Comparison of ENCODE assay signal across 12 cellular contexts in genomic region chr3:57752307-57752706, GRCh38. TPM values are rescaled to one million over a fixed set of nuclear protein-coding genes. Genes with fewer than 3 reads are reported as not detected.
DNase-seq lines count a peak whose midpoint lies in the region; ATAC-seq, FAIRE-seq and TF ChIP-seq lines count a peak whose summit lies in the region.
"Had no signal": no experiment of that assay in that cellular context is flagged by ENCODE, and none has a peak within 500 bp of the region (broad histone marks: within the 10 kb centered on the region; RNA-seq: fewer than 3 reads in every experiment).

No MANE protein-coding gene starts in this region.

- no peaks in the 10 kb centered on the region for H3K9me3 Mint-ChIP-seq in Calu3 (ENCODE audit: low read depth, unreplicated experiment)
- H3K9me3 Mint-ChIP-seq in activated T-helper 2 cell treated with anti-CD3 and anti-CD28 coated beads, Interferon-gamma antibody, Interleukin-2, Interleukin-4, amounts not matched to agents 10 μg/mL and 5 μg/mL and 100 μg/mL, durations not matched to agents 14 hours and 24 hours and 36 hours: no peaks in the 10 kb centered on the region
- H3K9me3 Mint-ChIP-seq: natural killer cell had no signal

- FAIRE-seq in GM12892 (lab: Jason Lieb, UNC): no peak

- peak; percentile 75 for DNase-seq in Calu3
- peak; percentile 92 for DNase-seq in PC-3
- DNase-seq in dermis blood vessel endothelial cell: peak; percentile 53
- no peak for DNase-seq in GM12892 (ENCODE audit: insufficient read length)
- DNase-seq in caudate nucleus (lab: John Stamatoyannopoulos, UW): no peak
- no peak for DNase-seq in HUDEP-2 (lab: John Stamatoyannopoulos, UW; ENCODE audit: unreplicated experiment in 76 of 76)
- DNase-seq in activated T-helper 2 cell treated with anti-CD3 and anti-CD28 coated beads, Interferon-gamma antibody, Interleukin-2, Interleukin-4, amounts not matched to agents 10 μg/mL and 5 μg/mL and 100 μg/mL, durations not matched to agents 14 hours and 24 hours and 36 hours (ENCODE audit: low spot score): no peak
- DNase-seq: effector memory CD4-positive, alpha-beta T cell; Kasumi-1; natural killer cell; NCI-H2171 had no signal

- peaks cover 18% of the 10 kb centered on the region for H3K4me1 Mint-ChIP-seq in Calu3 (ENCODE audit: low read depth, unreplicated experiment)
- peaks cover 10% of the 10 kb centered on the region for H3K4me1 Mint-ChIP-seq in activated T-helper 2 cell treated with anti-CD3 and anti-CD28 coated beads, Interferon-gamma antibody, Interleukin-2, Interleukin-4, amounts not matched to agents 10 μg/mL and 5 μg/mL and 100 μg/mL, durations not matched to agents 14 hours and 24 hours and 36 hours (ENCODE audit: low read depth)

- TF ChIP-seq POLR2A in GM12892 (IDR thresholded peaks at IDR 0.05; ENCODE audit: low read depth, low read length): no peak

- POLR2A ChIA-PET in PC-3 (lab: Charles Lee; ENCODE audit: unreplicated experiment): no interaction called here

- intact Hi-C loops in Calu3 (cut with micrococcal nuclease; ENCODE audit: unreplicated experiment): loop anchor here (10.0 kb wide), 1 partner anchor 158 kb away; the partner anchor contains the start of gene ARF4
- intact Hi-C loops in PC-3 (cut with micrococcal nuclease): loop anchor here (1.0 to 2.0 kb wide), 3 partner anchors 44 to 60 kb away; no protein-coding TSS in a partner anchor
- intact Hi-C loops in activated T-helper 2 cell treated with anti-CD3 and anti-CD28 coated beads, Interferon-gamma antibody, Interleukin-2, Interleukin-4, amounts not matched to agents 10 μg/mL and 5 μg/mL and 100 μg/mL, durations not matched to agents 14 hours and 24 hours and 36 hours (cut with micrococcal nuclease): no loop called here

- H3K4me3 ChIP-seq in PC-3 (ENCODE audit: low read length) (peak overlapping the region; percentile 12; the same call in 1 of the 2 replicates), mucosa of stomach (ENCODE audit: low read length) (no peak overlapping the region)

- H3F3A ChIP-seq in PC-3 (ENCODE audit: low read length, unreplicated experiment): peaks cover 13% of the 10 kb centered on the region

- H3K36me3 ChIP-seq in PC-3 (ENCODE audit: low read depth, low read length) (no peaks in the 10 kb centered on the region), mucosa of stomach (ENCODE audit: control insufficient read depth, insufficient read depth, low read length) (no peaks in the 10 kb centered on the region)

- H3K4me2 ChIP-seq in PC-3 (ENCODE audit: low read length): peak overlapping the region; percentile 66

- CTCF ChIA-PET in Calu3 (lab: Charles Lee): interaction anchor here (0.5 kb wide), 1 partner anchor 12 kb away, joined by 4 read pairs; no protein-coding TSS in a partner anchor
- CTCF ChIA-PET in PC-3 (lab: Charles Lee): no interaction called here

- peaks cover 42% of the 10 kb centered on the region for H3K4me1 ChIP-seq in PC-3 (ENCODE audit: insufficient read depth, low read length)
- peaks cover 8% of the 10 kb centered on the region for H3K4me1 ChIP-seq in mucosa of stomach (ENCODE audit: control insufficient read depth, insufficient read depth, low read length)

- peaks cover 19% of the 10 kb centered on the region for H3K79me2 ChIP-seq in PC-3 (ENCODE audit: low read length)

- BruUV-seq in Calu3 (replicated peaks; lab: Mats Ljungman, UMichigan): no TSS peak
- no TSS peak for BruUV-seq in PC-3 (replicated peaks; lab: Mats Ljungman, UMichigan)

- no peaks in the 10 kb centered on the region for H3K27me3 Mint-ChIP-seq in Calu3 (ENCODE audit: unreplicated experiment)
- H3K27me3 Mint-ChIP-seq in activated T-helper 2 cell treated with anti-CD3 and anti-CD28 coated beads, Interferon-gamma antibody, Interleukin-2, Interleukin-4, amounts not matched to agents 10 μg/mL and 5 μg/mL and 100 μg/mL, durations not matched to agents 14 hours and 24 hours and 36 hours (ENCODE audit: low read depth): peaks cover 14% of the 10 kb centered on the region

- H3K27me3 ChIP-seq in PC-3 (ENCODE audit: low read length) (no peaks in the 10 kb centered on the region), mucosa of stomach (ENCODE audit: control insufficient read depth, insufficient read depth, low read length) (no peaks in the 10 kb centered on the region)

- H4K20me1 ChIP-seq in PC-3 (ENCODE audit: low read length): peaks cover 1% of the 10 kb centered on the region; the same call in 1 of the 2 replicates

- H3K9me2 ChIP-seq in PC-3 (replicated peaks; ENCODE audit: low read length): no peaks in the 10 kb centered on the region

- H3K36me3 Mint-ChIP-seq in Calu3 (ENCODE audit: insufficient read depth, unreplicated experiment): peaks cover 21% of the 10 kb centered on the region
- peaks cover 8% of the 10 kb centered on the region for H3K36me3 Mint-ChIP-seq in activated T-helper 2 cell treated with anti-CD3 and anti-CD28 coated beads, Interferon-gamma antibody, Interleukin-2, Interleukin-4, amounts not matched to agents 10 μg/mL and 5 μg/mL and 100 μg/mL, durations not matched to agents 14 hours and 24 hours and 36 hours (ENCODE audit: low read depth)
- H3K36me3 Mint-ChIP-seq: natural killer cell had no signal

- H3K9ac ChIP-seq in PC-3 (ENCODE audit: low read length): peak overlapping the region; percentile 57
- peak overlapping the region; percentile 18 for H3K9ac ChIP-seq in mucosa of stomach (ENCODE audit: low read length)

- TF ChIP-seq CTCF in Calu3 (IDR thresholded peaks at IDR 0.05; ENCODE audit: unreplicated experiment): no peak
- TF ChIP-seq CTCF in PC-3 (conservative IDR thresholded peaks at IDR 0.05; ENCODE audit: low read depth, low read length): no peak

- peak overlapping the region; percentile 90 for H3K27ac ChIP-seq in PC-3 (ENCODE audit: low read length)
- H3K27ac ChIP-seq in caudate nucleus (ENCODE audit: low read depth, low read length): no peak overlapping the region

- H3K27ac Mint-ChIP-seq in Calu3 (ENCODE audit: unreplicated experiment): peak overlapping the region; percentile 98
- no peak overlapping the region for H3K27ac Mint-ChIP-seq in activated T-helper 2 cell treated with anti-CD3 and anti-CD28 coated beads, Interferon-gamma antibody, Interleukin-2, Interleukin-4, amounts not matched to agents 10 μg/mL and 5 μg/mL and 100 μg/mL, durations not matched to agents 14 hours and 24 hours and 36 hours
- H3K27ac Mint-ChIP-seq: natural killer cell had no signal

- H3K9me3 ChIP-seq in PC-3 (ENCODE audit: low read length): no peaks in the 10 kb centered on the region
- H3K9me3 ChIP-seq in mucosa of stomach (ENCODE audit: control insufficient read depth, low read length): no peaks in the 10 kb centered on the region

- no peak overlapping the region for H3K4me3 Mint-ChIP-seq in Calu3 (ENCODE audit: low read depth, unreplicated experiment)
- H3K4me3 Mint-ChIP-seq in activated T-helper 2 cell treated with anti-CD3 and anti-CD28 coated beads, Interferon-gamma antibody, Interleukin-2, Interleukin-4, amounts not matched to agents 10 μg/mL and 5 μg/mL and 100 μg/mL, durations not matched to agents 14 hours and 24 hours and 36 hours (ENCODE audit: low read depth): no peak overlapping the region
- H3K4me3 Mint-ChIP-seq: natural killer cell had no signal

- H2AFZ ChIP-seq in PC-3 (ENCODE audit: low read length): peak overlapping the region; percentile 39

- peak; percentile 57 for ATAC-seq in PC-3
- ATAC-seq: natural killer cell had no signal

RNA-seq across cellular contexts. Expression of gene SLMAP, which starts 3.8 kb away (rescaled TPM):
- total RNA-seq in Calu3 (2022) (103 and 114 TPM in 2 replicates), PC-3 (2014; rRNA removed) (55.2 and 60.0 TPM in 2 replicates), dermis blood vessel endothelial cell (43.2 and 50.0 TPM in 2 replicates)
- polyA plus RNA-seq in GM12892 (2012; ENCODE audit: missing spikeins): 22.1 TPM
- 58.2 TPM in 2 replicates for total RNA-seq in activated T-helper 2 cell treated with anti-CD3 and anti-CD28 coated beads, Interferon-gamma antibody, Interleukin-2, Interleukin-4, amounts not matched to agents 10 μg/mL and 5 μg/mL and 100 μg/mL, durations not matched to agents 14 hours and 24 hours and 36 hours

RNA-seq across cellular contexts. Expression of gene DENND6A, which starts 59.4 kb away (rescaled TPM):
- total RNA-seq in Calu3 (2022) (23.7 and 25.1 TPM in 2 replicates), PC-3 (2014; rRNA removed) (16.9 and 17.6 TPM in 2 replicates), dermis blood vessel endothelial cell (29.3 and 35.6 TPM in 2 replicates)
- polyA plus RNA-seq in GM12892 (2012; ENCODE audit: missing spikeins): 7.5 TPM
- total RNA-seq in activated T-helper 2 cell treated with anti-CD3 and anti-CD28 coated beads, Interferon-gamma antibody, Interleukin-2, Interleukin-4, amounts not matched to agents 10 μg/mL and 5 μg/mL and 100 μg/mL, durations not matched to agents 14 hours and 24 hours and 36 hours: 21.4 and 24.3 TPM in 2 replicates

Comparison
In these comparisons a context has a peak if more than half of its experiments do, and no peak if none do; other contexts are left out.
1. DNase-seq: peak in Calu3 (single experiment), PC-3 (single experiment) and dermis blood vessel endothelial cell (single experiment); none in GM12892 (single experiment), caudate nucleus (0 of 61), HUDEP-2 (0 of 76) and activated T-helper 2 cell treated with anti-CD3 and anti-CD28 coated beads, Interferon-gamma antibody, Interleukin-2, Interleukin-4, amounts not matched to agents 10 μg/mL and 5 μg/mL and 100 μg/mL, durations not matched to agents 14 hours and 24 hours and 36 hours (single experiment).